Comparison of ENCODE assay signal across 8 cellular contexts in genomic region chr16:89093252-89093601, GRCh38. TPM values are rescaled to one million over a fixed set of nuclear protein-coding genes. Genes with fewer than 3 reads are reported as not detected.
DNase-seq lines count a peak whose midpoint lies in the region; TF ChIP-seq lines count a peak whose summit lies in the region.
"Not testable (repeated sequence)": the region's sequence is repeated elsewhere in the genome, so short reads cannot be mapped to it uniquely, and the experiment has no call there.

No MANE protein-coding gene starts in this region.

- H3K9ac ChIP-seq in rectal smooth muscle tissue (ENCODE audit: low read length), result not testable (repeated sequence)

- not testable (repeated sequence) for H3K27me3 ChIP-seq in MG63; rectal smooth muscle tissue (ENCODE audit: control insufficient read depth, insufficient read depth, low read length)

- H3K4me3 Mint-ChIP-seq in Calu3 (ENCODE audit: low read depth, unreplicated experiment), result peak overlapping the region; percentile 81
- peak overlapping the region; percentile 69 for H3K4me3 Mint-ChIP-seq in activated CD4-positive, alpha-beta T cell treated with anti-CD3 and anti-CD28 coated beads, Interleukin-2, amount 10 ng/mL, durations not matched to agents 7 days and 5 days
- peak overlapping the region; percentile 88 for H3K4me3 Mint-ChIP-seq in MCF 10A (ENCODE audit: unreplicated experiment)

- intact Hi-C loops in Calu3 (cut with micrococcal nuclease; ENCODE audit: unreplicated experiment); MCF 10A (cut with micrococcal nuclease): not testable (repeated sequence)

- WGBS in mesodermal cell (ENCODE audit: insufficient coverage in 2 of 2), 2 experiments, result 63 to 64% methylated on average over 6 to 9 of the region's 15 CpGs
- WGBS in urinary bladder, result 65% methylated on average over 15 of the region's 15 CpGs

- not testable (repeated sequence) for TF ChIP-seq CTCF in Calu3 (IDR thresholded peaks at IDR 0.05; ENCODE audit: unreplicated experiment); MCF 10A (IDR thresholded peaks at IDR 0.05; ENCODE audit: unreplicated experiment); foreskin fibroblast (IDR thresholded peaks at IDR 0.05; ENCODE audit: low read depth, low read length)

- not testable (repeated sequence) for H3K9me3 ChIP-seq in MG63; mesodermal cell (ENCODE audit: control insufficient read depth, low read length)

- POLR2A ChIA-PET in activated CD4-positive, alpha-beta T cell treated with anti-CD3 and anti-CD28 coated beads, Interleukin-2, amount 10 ng/mL, durations not matched to agents 7 days and 5 days (lab: Charles Lee), result not testable (repeated sequence)
- POLR2A ChIA-PET in MCF 10A (lab: Yijun Ruan, JAX), result interaction anchor here (0.5 to 1.5 kb wide), 9 partner anchors 41 to 643 kb away, joined by 3 to 6 read pairs (median 4); no protein-coding TSS in a partner anchor

- H3K36me3 Mint-ChIP-seq in Calu3 (ENCODE audit: insufficient read depth, unreplicated experiment), result peaks cover 27% of the 10 kb centered on the region
- peaks cover 17% of the 10 kb centered on the region for H3K36me3 Mint-ChIP-seq in activated CD4-positive, alpha-beta T cell treated with anti-CD3 and anti-CD28 coated beads, Interleukin-2, amount 10 ng/mL, durations not matched to agents 7 days and 5 days (ENCODE audit: low read depth)
- not testable (repeated sequence) for H3K36me3 Mint-ChIP-seq in MCF 10A (ENCODE audit: insufficient read depth, unreplicated experiment)

- H3K4me3 ChIP-seq in MG63 (peak overlapping the region; percentile 60), foreskin fibroblast (ENCODE audit: low read depth in 1 of 2, low read length in 2 of 2) (peak overlapping the region; percentile 60 to 71), mesodermal cell (ENCODE audit: extremely low read depth, insufficient read depth, low read length, poor library complexity, severe bottlenecking) (peak overlapping the region; percentile 82), rectal smooth muscle tissue (ENCODE audit: low read length) (peak overlapping the region; percentile 73), urinary bladder (ENCODE audit: low read depth, low read length) (peak overlapping the region; percentile 92)

- BruUV-seq in Calu3 (replicated peaks; lab: Mats Ljungman, UMichigan), result not testable (repeated sequence)
- BruUV-seq in MCF 10A (replicated peaks; lab: Mats Ljungman, UMichigan), result TSS peak; percentile 64

- not testable (repeated sequence) for DNase-seq in Calu3; MG63; activated CD4-positive, alpha-beta T cell treated with anti-CD3 and anti-CD28 coated beads, Interleukin-2, amount 10 ng/mL, durations not matched to agents 7 days and 5 days; MCF 10A (ENCODE audit: unreplicated experiment); foreskin fibroblast

- H3K36me3 ChIP-seq in MG63; mesodermal cell (ENCODE audit: control insufficient read depth, insufficient read depth, low read length); rectal smooth muscle tissue (ENCODE audit: control insufficient read depth, insufficient read depth, low read length); urinary bladder (ENCODE audit: insufficient read depth): not testable (repeated sequence)

- H3K27ac ChIP-seq in mesodermal cell (ENCODE audit: low read depth, low read length, severe bottlenecking); rectal smooth muscle tissue (ENCODE audit: low read depth, low read length): not testable (repeated sequence)
- H3K27ac ChIP-seq in urinary bladder (ENCODE audit: low read depth), result peak overlapping the region; percentile 35

- not testable (repeated sequence) for H3K27ac Mint-ChIP-seq in Calu3 (ENCODE audit: unreplicated experiment); MCF 10A (ENCODE audit: low read depth, unreplicated experiment)
- peak overlapping the region; percentile 86 for H3K27ac Mint-ChIP-seq in activated CD4-positive, alpha-beta T cell treated with anti-CD3 and anti-CD28 coated beads, Interleukin-2, amount 10 ng/mL, durations not matched to agents 7 days and 5 days

- H3K4me1 ChIP-seq in mesodermal cell (ENCODE audit: control insufficient read depth, insufficient read depth, low read length, poor library complexity, severe bottlenecking), result peaks cover 15% of the 10 kb centered on the region
- H3K4me1 ChIP-seq in rectal smooth muscle tissue (ENCODE audit: control insufficient read depth, insufficient read depth, low read length); urinary bladder (ENCODE audit: insufficient read depth): not testable (repeated sequence)

- H3K4me1 Mint-ChIP-seq in Calu3 (ENCODE audit: low read depth, unreplicated experiment) (peaks cover 25% of the 10 kb centered on the region), MCF 10A (ENCODE audit: insufficient read depth, unreplicated experiment) (peaks cover 10% of the 10 kb centered on the region)
- peaks cover 44% of the 10 kb centered on the region for H3K4me1 Mint-ChIP-seq in activated CD4-positive, alpha-beta T cell treated with anti-CD3 and anti-CD28 coated beads, Interleukin-2, amount 10 ng/mL, durations not matched to agents 7 days and 5 days

- CTCF ChIA-PET in Calu3 (lab: Charles Lee), result not testable (repeated sequence)
- CTCF ChIA-PET in activated CD4-positive, alpha-beta T cell treated with anti-CD3 and anti-CD28 coated beads, Interleukin-2, amount 10 ng/mL, durations not matched to agents 7 days and 5 days (lab: Charles Lee), result interaction anchor here (1.0 kb wide), 1 partner anchor 279 kb away, joined by 3 read pairs; no protein-coding TSS in a partner anchor
- CTCF ChIA-PET in MCF 10A (lab: Yijun Ruan, JAX), result interaction anchor here (0.9 kb wide), 1 partner anchor 220 kb away, joined by 3 read pairs; no protein-coding TSS in a partner anchor

- H3K9me3 Mint-ChIP-seq in Calu3 (ENCODE audit: low read depth, unreplicated experiment); activated CD4-positive, alpha-beta T cell treated with anti-CD3 and anti-CD28 coated beads, Interleukin-2, amount 10 ng/mL, durations not matched to agents 7 days and 5 days; MCF 10A (ENCODE audit: unreplicated experiment): not testable (repeated sequence)

- H3K27me3 Mint-ChIP-seq in Calu3 (ENCODE audit: unreplicated experiment) (peaks cover 46% of the 10 kb centered on the region), MCF 10A (ENCODE audit: insufficient read depth, unreplicated experiment) (peaks cover 37% of the 10 kb centered on the region)
- H3K27me3 Mint-ChIP-seq in activated CD4-positive, alpha-beta T cell treated with anti-CD3 and anti-CD28 coated beads, Interleukin-2, amount 10 ng/mL, durations not matched to agents 7 days and 5 days, result not testable (repeated sequence)

RNA-seq across cellular contexts. Expression of gene ACSF3, which starts 0.4 kb away (rescaled TPM):
- 54.9 and 58.0 TPM in 2 replicates for total RNA-seq in Calu3 (2022)
- total RNA-seq in MG63 (2014; rRNA removed; shearing (Covaris generic); ENCODE audit: low replicate concordance), result 11.0 and 21.8 TPM in 2 replicates
- total RNA-seq in activated CD4-positive, alpha-beta T cell treated with anti-CD3 and anti-CD28 coated beads, Interleukin-2, amount 10 ng/mL, durations not matched to agents 7 days and 5 days, result 10 to 100 TPM; 57.3 to 62.0 TPM
- 39.2 and 43.7 TPM in 2 replicates for total RNA-seq in MCF 10A (2022)
- 14.9 TPM for polyA plus RNA-seq in mesodermal cell (2013, experiment 1 of 2)
- polyA plus RNA-seq in mesodermal cell (2013, experiment 2 of 2), result 14.9 TPM
- total RNA-seq in urinary bladder, result 19.7 TPM
- polyA plus RNA-seq in urinary bladder, result 19.1 TPM
